Comparison of ENCODE assay signal across 16 cellular contexts in genomic region chr4:7104366-7105031, GRCh38. TPM values are rescaled to one million over a fixed set of nuclear protein-coding genes. Genes with fewer than 3 reads are reported as not detected.
DNase-seq lines count a peak whose midpoint lies in the region; ATAC-seq, FAIRE-seq and TF ChIP-seq lines count a peak whose summit lies in the region.
"Had no signal": no experiment of that assay in that cellular context is flagged by ENCODE, and none has a peak within 500 bp of the region (broad histone marks: within the 10 kb centered on the region; RNA-seq: fewer than 3 reads in every experiment).

No MANE protein-coding gene starts in this region.

- H3K27me3 Mint-ChIP-seq in Caco-2 (ENCODE audit: insufficient read depth, unreplicated experiment) (no peaks in the 10 kb centered on the region), nephron (ENCODE audit: low read depth) (peaks cover 16% of the 10 kb centered on the region), glutamatergic neuron (ENCODE audit: unreplicated experiment) (peaks cover 3% of the 10 kb centered on the region)
- H3K27me3 Mint-ChIP-seq in activated naive CD8-positive, alpha-beta T cell treated with anti-CD3 and anti-CD28 coated beads, Interleukin-2, amount 50 U/mL, for 24 hours: no peaks in the 10 kb centered on the region
- H3K27me3 Mint-ChIP-seq: stimulated activated naive CD8-positive, alpha-beta T cell treated with anti-CD3 and anti-CD28 coated beads, Interleukin-15, Interleukin-2, amounts not matched to agents 100 ng/mL and 50 ng/mL, for 24 hours had no signal

- no peak for TF ChIP-seq POLR2A in A549 (IDR thresholded peaks at IDR 0.05; ENCODE audit: low read length)

- intact Hi-C loops in Caco-2 (cut with micrococcal nuclease; ENCODE audit: unreplicated experiment): loop anchor here (5.0 kb wide), 2 partner anchors 38 to 617 kb away; no protein-coding TSS in a partner anchor

- ATAC-seq in A549: no peak
- no peak for ATAC-seq in HG03095 (IDR thresholded peaks at IDR 0.05; ENCODE audit: unreplicated experiment)
- ATAC-seq in activated naive CD8-positive, alpha-beta T cell treated with anti-CD3 and anti-CD28 coated beads, Interleukin-2, amount 50 U/mL, for 24 hours: no peak

- peaks cover 16% of the 10 kb centered on the region for H3K4me1 ChIP-seq in A549
- peaks cover 11% of the 10 kb centered on the region for H3K4me1 ChIP-seq in Caco-2
- H3K4me1 ChIP-seq in duodenal mucosa (ENCODE audit: control insufficient read depth in 1 of 2, insufficient read depth in 2 of 2, low read length in 2 of 2): peaks cover 21 to 26% of the 10 kb centered on the region in 2 donors

- TF ChIP-seq RAD21 in A549 (conservative IDR thresholded peaks at IDR 0.05 in 1 of 2, IDR thresholded peaks at IDR 0.05 in 1 of 2): no peak

- peaks cover 6% of the 10 kb centered on the region for H3K36me3 Mint-ChIP-seq in Caco-2 (ENCODE audit: insufficient read depth, unreplicated experiment)
- no peaks in the 10 kb centered on the region for H3K36me3 Mint-ChIP-seq in nephron (ENCODE audit: low read depth)
- H3K36me3 Mint-ChIP-seq in activated naive CD8-positive, alpha-beta T cell treated with anti-CD3 and anti-CD28 coated beads, Interleukin-2, amount 50 U/mL, for 24 hours (ENCODE audit: low read depth): no peaks in the 10 kb centered on the region
- peaks cover 5% of the 10 kb centered on the region for H3K36me3 Mint-ChIP-seq in glutamatergic neuron (ENCODE audit: unreplicated experiment)

- H3K4me3 Mint-ChIP-seq in Caco-2 (ENCODE audit: unreplicated experiment) (peak overlapping the region; percentile 83), nephron (peak overlapping the region; percentile 59 to 88 (median 75)), glutamatergic neuron (ENCODE audit: unreplicated experiment) (no peak overlapping the region)
- H3K4me3 Mint-ChIP-seq in activated naive CD8-positive, alpha-beta T cell treated with anti-CD3 and anti-CD28 coated beads, Interleukin-2, amount 50 U/mL, for 24 hours: no peak overlapping the region

- H3K27ac ChIP-seq in A549 (peak overlapping the region in 1 of 2 experiments; percentile 58; a peak in 2 of 6 replicates), duodenal mucosa (ENCODE audit: low read depth, low read length) (peak overlapping the region; percentile 96)

- BruUV-seq in Caco-2 (replicated peaks; lab: Mats Ljungman, UMichigan): no TSS peak

- CTCF ChIA-PET in A549 (lab: Yijun Ruan, JAX) (interaction anchor here (1.3 kb wide), 1 partner anchor 9 kb away, joined by 3 read pairs; no protein-coding TSS in a partner anchor), Caco-2 (lab: Charles Lee) (interaction anchor here (0.6 to 1.4 kb wide), 5 partner anchors 30 to 685 kb away, joined by 3 to 4 read pairs (median 4); partner anchors contain the start of genes SORCS2 and TADA2B)

- POLR2A ChIA-PET in A549 (lab: Yijun Ruan, JAX): no interaction called here
- POLR2A ChIA-PET in Caco-2 (lab: Charles Lee): no interaction called here

- H3K4me1 Mint-ChIP-seq in Caco-2 (ENCODE audit: low read depth, unreplicated experiment) (peaks cover 5% of the 10 kb centered on the region), nephron (peaks cover 29% of the 10 kb centered on the region), glutamatergic neuron (ENCODE audit: low read depth, unreplicated experiment) (peaks cover 6% of the 10 kb centered on the region)
- H3K4me1 Mint-ChIP-seq in activated naive CD8-positive, alpha-beta T cell treated with anti-CD3 and anti-CD28 coated beads, Interleukin-2, amount 50 U/mL, for 24 hours: peaks cover 15% of the 10 kb centered on the region

- H3K27me3 ChIP-seq in Caco-2 (replicated peaks; ENCODE audit: control insufficient read depth, insufficient read depth, low read length) (no peaks in the 10 kb centered on the region), duodenal mucosa (ENCODE audit: control insufficient read depth in 1 of 2, insufficient read depth in 2 of 2, low read length in 2 of 2) (no peaks in the 10 kb centered on the region)

- peak overlapping the region in 1 of 2 donors; percentile 60 for H3K9ac ChIP-seq in duodenal mucosa (ENCODE audit: low read depth in 1 of 2, low read length in 2 of 2)

- H3K27ac Mint-ChIP-seq in Caco-2 (ENCODE audit: unreplicated experiment) (peak overlapping the region; percentile 76), nephron (peak overlapping the region; percentile 85 to 95 (median 90)), glutamatergic neuron (ENCODE audit: unreplicated experiment) (no peak overlapping the region)
- H3K27ac Mint-ChIP-seq in activated naive CD8-positive, alpha-beta T cell treated with anti-CD3 and anti-CD28 coated beads, Interleukin-2, amount 50 U/mL, for 24 hours: no peak overlapping the region
- H3K27ac Mint-ChIP-seq: stimulated activated naive CD8-positive, alpha-beta T cell treated with anti-CD3 and anti-CD28 coated beads, Interleukin-15, Interleukin-2, amounts not matched to agents 100 ng/mL and 50 ng/mL, for 24 hours had no signal

- no peaks in the 10 kb centered on the region for H3K9me3 ChIP-seq in A549
- no peaks in the 10 kb centered on the region for H3K9me3 ChIP-seq in Caco-2
- no peaks in the 10 kb centered on the region for H3K9me3 ChIP-seq in duodenal mucosa (ENCODE audit: control insufficient read depth in 1 of 2, low read length in 2 of 2)

- TF ChIP-seq CTCF in A549 (IDR thresholded peaks at IDR 0.05) (no peak), Caco-2 (IDR thresholded peaks at IDR 0.05; ENCODE audit: insufficient read depth in 1 of 2, low read depth in 1 of 2, low read length in 1 of 2, severe bottlenecking in 1 of 2, unreplicated experiment in 1 of 2) (no peak), nephron (IDR thresholded peaks at IDR 0.05; ENCODE audit: unreplicated experiment in 3 of 3) (no peak), glutamatergic neuron (IDR thresholded peaks at IDR 0.05; ENCODE audit: partially characterized antibody, unreplicated experiment) (no peak)

- no peak overlapping the region for H3K4me3 ChIP-seq in A549
- H3K4me3 ChIP-seq in Caco-2 (ENCODE audit: low read depth, low read length): no peak overlapping the region
- H3K4me3 ChIP-seq in duodenal mucosa (ENCODE audit: low read depth in 1 of 2, low read length in 2 of 2): peak overlapping the region in 1 of 2 donors; percentile 81

- 95% methylated on average over 7 of the region's 7 CpGs for WGBS in A549 (ENCODE audit: missing lambda C conversion rate)

- FAIRE-seq in A549 (lab: Jason Lieb, UNC): no peak

- H3K4me2 ChIP-seq in A549: no peak overlapping the region; the same call in 2 of the 3 replicates

- H3K9me3 Mint-ChIP-seq in Caco-2 (ENCODE audit: unreplicated experiment) (no peaks in the 10 kb centered on the region), nephron (no peaks in the 10 kb centered on the region), glutamatergic neuron (ENCODE audit: unreplicated experiment) (peaks cover 11% of the 10 kb centered on the region)
- no peaks in the 10 kb centered on the region for H3K9me3 Mint-ChIP-seq in activated naive CD8-positive, alpha-beta T cell treated with anti-CD3 and anti-CD28 coated beads, Interleukin-2, amount 50 U/mL, for 24 hours
- H3K9me3 Mint-ChIP-seq: stimulated activated naive CD8-positive, alpha-beta T cell treated with anti-CD3 and anti-CD28 coated beads, Interleukin-15, Interleukin-2, amounts not matched to agents 100 ng/mL and 50 ng/mL, for 24 hours had no signal

- no peaks in the 10 kb centered on the region for H3K36me3 ChIP-seq in Caco-2 (ENCODE audit: control insufficient read depth, insufficient read depth, low read length)
- no peaks in the 10 kb centered on the region for H3K36me3 ChIP-seq in duodenal mucosa (ENCODE audit: control insufficient read depth in 1 of 2, insufficient read depth in 2 of 2, low read length in 2 of 2)

- TF ChIP-seq EP300 in A549 (IDR thresholded peaks at IDR 0.05): no peak

- DNase-seq in A549 (ENCODE audit: low read depth in 1 of 2, low spot score in 1 of 2) (no peak), Caco-2 (no peak), glutamatergic neuron (no peak)
- no peak for DNase-seq in activated naive CD8-positive, alpha-beta T cell treated with anti-CD3 and anti-CD28 coated beads, Interleukin-2, amount 50 U/mL, for 24 hours
- DNase-seq in central memory CD4-positive, alpha-beta T cell: no peak
- DNase-seq: activated CD4-positive, alpha-beta T cell treated with anti-CD3 and anti-CD28 coated beads for 1 hour; amniotic stem cell; cortex of kidney; DND-41; Kasumi-1; mammary epithelial cell; occipital lobe had no signal

TF ChIP-seq in A549, 52 proteins besides CTCF, POLR2A, EP300 and RAD21:
- TF ChIP-seq GATA3 (IDR thresholded peaks at IDR 0.05; ENCODE audit: borderline replicate concordance) (no peak), HOXA7 (CRISPR knock-in tag; IDR thresholded peaks at IDR 0.05) (no peak), JUN (IDR thresholded peaks at IDR 0.05) (no peak), FOSL2 (IDR thresholded peaks at IDR 0.05) (no peak), FOSL2 (CRISPR knock-in tag; IDR thresholded peaks at IDR 0.05) (no peak), KDM5A (IDR thresholded peaks at IDR 0.05) (no peak), ZSCAN20 (CRISPR knock-in tag; IDR thresholded peaks at IDR 0.05) (no peak), ZFP36 (IDR thresholded peaks at IDR 0.05; ENCODE audit: borderline replicate concordance, partially characterized antibody) (peak; percentile 75), TFCP2L1 (CRISPR knock-in tag; IDR thresholded peaks at IDR 0.05) (no peak)

RNA-seq across cellular contexts. Expression of gene GRPEL1, which starts 36.6 kb away (rescaled TPM):
- polyA plus RNA-seq in A549 (2011; rRNA removed) (50.9 and 72.0 TPM in 2 replicates), A549 (2017; fragmentation: RNase III; extraction: RNeasy Plus Mini Kit Qiagen cat#74134 plus additional on column Dnase treatment) (45.5 to 57.6 TPM (median 46.2 TPM) in 3 replicates)
- 32.5 and 40.2 TPM in 2 replicates for polyA plus RNA-seq in A549 (2012; cell fraction: cytosol; rRNA removed)
- 14.1 and 17.2 TPM in 2 replicates for polyA plus RNA-seq in A549 (2012; cell fraction: nucleus; rRNA removed)
- polyA minus RNA-seq in A549 (2011; rRNA and poly(A)+ RNA removed): 21.4 and 24.1 TPM in 2 replicates
- total RNA-seq in Caco-2 (2022) (47.3 and 51.7 TPM in 2 replicates), glutamatergic neuron (ENCODE audit: unreplicated experiment) (14.0 TPM)

Comparison
In these comparisons a context has a peak if more than half of its experiments do, and no peak if none do; other contexts are left out.
1. H3K27ac Mint-ChIP-seq: peak in Caco-2 (single experiment) and nephron (3 of 3); none in activated naive CD8-positive, alpha-beta T cell treated with anti-CD3 and anti-CD28 coated beads, Interleukin-2, amount 50 U/mL, for 24 hours (single experiment) and glutamatergic neuron (single experiment).
2. H3K4me3 Mint-ChIP-seq: peak in Caco-2 (single experiment) and nephron (3 of 3); none in activated naive CD8-positive, alpha-beta T cell treated with anti-CD3 and anti-CD28 coated beads, Interleukin-2, amount 50 U/mL, for 24 hours (single experiment) and glutamatergic neuron (single experiment).